In genomic region chr15:40105517-40106202, GRCh38 we compare ENCODE assay signal across 8 cellular contexts. TPM values are rescaled to one million over a fixed set of nuclear protein-coding genes. Genes with fewer than 3 reads are reported as not detected.
DNase-seq lines count a peak whose midpoint lies in the region; ATAC-seq and TF ChIP-seq lines count a peak whose summit lies in the region.

No MANE protein-coding gene starts in this region.

- H3K4me1 ChIP-seq in BLaER1 (peaks cover 85% of the 10 kb centered on the region), aorta (ENCODE audit: control insufficient read depth in 1 of 2, insufficient read depth in 2 of 2, low read length in 2 of 2) (peaks cover 0 to 8% of the 10 kb centered on the region in 2 donors)

- no peaks in the 10 kb centered on the region for H3K9me3 Mint-ChIP-seq in nephron

- H3K9me3 ChIP-seq in BLaER1 (no peaks in the 10 kb centered on the region), aorta (ENCODE audit: control insufficient read depth, low read length) (no peaks in the 10 kb centered on the region)

- TF ChIP-seq CTCF in nephron (IDR thresholded peaks at IDR 0.05; ENCODE audit: unreplicated experiment in 3 of 3) = no peak

- H3K4me3 Mint-ChIP-seq in nephron = peak overlapping the region; percentile 92 to 99 (median 92)

- peaks cover 48% of the 10 kb centered on the region for H3K36me3 Mint-ChIP-seq in nephron (ENCODE audit: low read depth)

- H3K4me3 ChIP-seq in BLaER1 (peak overlapping the region; percentile 29; the same call in 1 of the 2 replicates), aorta (ENCODE audit: low read length in 2 of 2) (no peak overlapping the region)

- peak; percentile 57 to 58 for DNase-seq in activated T-cell treated with anti-CD3 and anti-CD28 coated beads, Interleukin-2, amount 50 U/mL, for 48 hours
- DNase-seq in NOMO-1 treated with dmso at 0.1 percent for 144 hours (lab: John Stamatoyannopoulos, UW; ENCODE audit: unreplicated experiment) (no peak), NCI-H446 treated with DMSO at 0.1 percent for 48 hours (lab: John Stamatoyannopoulos, UW) (no peak), aorta (no peak)

- H3K9ac ChIP-seq in BLaER1 = peak overlapping the region; percentile 85

- H3K27me3 Mint-ChIP-seq in nephron (ENCODE audit: low read depth) = peaks cover 4% of the 10 kb centered on the region

- 91 to 92% methylated on average over 9 of the region's 9 CpGs for WGBS in aorta, 2 donors

- H3K27ac ChIP-seq in BLaER1 (peak overlapping the region; percentile 63), aorta (ENCODE audit: low read depth in 1 of 2, low read length in 2 of 2) (peak overlapping the region in 1 of 2 donors; percentile 37)

- ATAC-seq in GM21825 (IDR thresholded peaks at IDR 0.05; ENCODE audit: unreplicated experiment) (peak; percentile 21), GM21528 (IDR thresholded peaks at IDR 0.05; ENCODE audit: low FRiP score, unreplicated experiment) (no peak), aorta (ENCODE audit: low FRiP score) (no peak)

- H3K27me3 ChIP-seq in BLaER1 = no peaks in the 10 kb centered on the region
- H3K27me3 ChIP-seq in aorta (ENCODE audit: control insufficient read depth in 1 of 2, insufficient read depth in 2 of 2, low read length in 1 of 2) = no peaks in the 10 kb centered on the region

- intact Hi-C loops in aorta (cut with DNase I) = loop anchor here (2.0 to 5.0 kb wide), 3 partner anchors 35 to 58 kb away; partner anchors contain the start of gene BUB1B (in 1 of the 2)

- H3K4me2 ChIP-seq in BLaER1 = peak overlapping the region; percentile 99

- peaks cover 72% of the 10 kb centered on the region for H3K4me1 Mint-ChIP-seq in nephron

- H4K20me1 ChIP-seq in BLaER1 = no peaks in the 10 kb centered on the region

- H3K27ac Mint-ChIP-seq in nephron = peak overlapping the region; percentile 94 to 100 (median 95)

- no peaks in the 10 kb centered on the region; the same call in 1 of the 2 replicates for H3K36me3 ChIP-seq in BLaER1
- no peaks in the 10 kb centered on the region for H3K36me3 ChIP-seq in aorta (ENCODE audit: control insufficient read depth in 1 of 2, insufficient read depth in 2 of 2, low read length in 1 of 2)

RNA-seq across cellular contexts. Expression of gene BMF, which starts 3.0 kb away (rescaled TPM):
- total RNA-seq in aorta = 10 to 100 TPM in 1 of 2 donors, 1 to 10 TPM in 1; 6.0 to 17.3 TPM
- polyA plus RNA-seq in aorta = 1 to 10 TPM; 4.3 to 5.6 TPM

RNA-seq across cellular contexts. Expression of gene BUB1B, which starts 55.2 kb away (rescaled TPM):
- 1 to 10 TPM in 1 of 2 donors, under 1 TPM in 1; 0.84 to 5.0 TPM for total RNA-seq in aorta
- polyA plus RNA-seq in aorta = 1 to 10 TPM in 1 of 2 donors, under 1 TPM in 1; 0.51 to 3.0 TPM

Comparison
In these comparisons a context has a peak if more than half of its experiments do, and no peak if none do; other contexts are left out.
1. DNase-seq: peak in activated T-cell treated with anti-CD3 and anti-CD28 coated beads, Interleukin-2, amount 50 U/mL, for 48 hours (2 of 2); none in NOMO-1 treated with dmso at 0.1 percent for 144 hours (single experiment), NCI-H446 treated with DMSO at 0.1 percent for 48 hours (single experiment) and aorta (0 of 2).